8 cellular contexts compared by ENCODE assay signal in genomic region chr16:424623-425081, GRCh38. TPM values are rescaled to one million over a fixed set of nuclear protein-coding genes. Genes with fewer than 3 reads are reported as not detected.
DNase-seq lines count a peak whose midpoint lies in the region; ATAC-seq and TF ChIP-seq lines count a peak whose summit lies in the region.

No MANE protein-coding gene starts in this region.

- peak overlapping the region; percentile 46 to 77 for H3K4me3 Mint-ChIP-seq in H9
- peak overlapping the region; percentile 81 for H3K4me3 Mint-ChIP-seq in activated CD8-positive, alpha-beta T cell treated with anti-CD3 and anti-CD28 coated beads, Interleukin-2, amount 10 ng/mL, durations not matched to agents 7 days and 5 days

- intact Hi-C loops in left ventricle myocardium superior (cut with micrococcal nuclease) (no loop called here), sigmoid colon (cut with DNase I) (loop anchor here (1.0 to 5.0 kb wide), 5 partner anchors 22 to 102 kb away; partner anchors contain the start of genes CAPN15 and PGAP6)

- H4K8ac ChIP-seq in H9 (replicated peaks; ENCODE audit: insufficient read length, low read depth, low read length): no peak overlapping the region

- H3K4me3 ChIP-seq in sigmoid colon: peak overlapping the region; percentile 63 to 81 (median 74)

- no peaks in the 10 kb centered on the region for H3K4me1 ChIP-seq in H9 (ENCODE audit: insufficient read depth, low read length)
- peaks cover 0 to 49% (median 45%) of the 10 kb centered on the region in 4 donors for H3K4me1 ChIP-seq in sigmoid colon

- H3K79me1 ChIP-seq in H9 (ENCODE audit: insufficient read depth, low read depth, low read length, poor library complexity, severe bottlenecking): no peaks in the 10 kb centered on the region

- H3K79me2 ChIP-seq in H9 (ENCODE audit: insufficient read depth, low read length): peaks cover 5% of the 10 kb centered on the region; the same call in 1 of the 2 replicates

- no peak overlapping the region for H2BK15ac ChIP-seq in H9 (ENCODE audit: low read depth, low read length)

- peaks cover 0 to 4% (median 0%) of the 10 kb centered on the region in 4 donors for H3K36me3 ChIP-seq in sigmoid colon

- no peak overlapping the region for H3K9ac ChIP-seq in H9 (ENCODE audit: extremely low read depth, insufficient read length, low read length)

- TF ChIP-seq POLR2A in sigmoid colon (IDR thresholded peaks at IDR 0.05): no peak

- H3K36me3 Mint-ChIP-seq in H9 (ENCODE audit: insufficient read depth in 1 of 3, low read depth in 3 of 3): peaks cover 7 to 22% (median 14%) of the 10 kb centered on the region in 3 experiments; a peak in 6 of 7 replicates
- H3K36me3 Mint-ChIP-seq in activated CD8-positive, alpha-beta T cell treated with anti-CD3 and anti-CD28 coated beads, Interleukin-2, amount 10 ng/mL, durations not matched to agents 7 days and 5 days (ENCODE audit: low read depth): peaks cover 4% of the 10 kb centered on the region

- H3K4ac ChIP-seq in H9 (ENCODE audit: low read depth, low read length): no peak overlapping the region

- H2BK12ac ChIP-seq in H9 (ENCODE audit: insufficient read length, low read depth, low read length): no peak overlapping the region

- no peak overlapping the region for H2BK5ac ChIP-seq in H9 (ENCODE audit: insufficient read length, low read length)

- DNase-seq in H9: no peak
- no peak for DNase-seq in activated CD8-positive, alpha-beta T cell treated with anti-CD3 and anti-CD28 coated beads, Interleukin-2, amount 10 ng/mL, durations not matched to agents 7 days and 5 days
- DNase-seq in left ventricle myocardium superior: peak; percentile 76
- peak; percentile 83 for DNase-seq in sigmoid colon
- DNase-seq in NCI-H1092 (lab: John Stamatoyannopoulos, UW): no peak
- DNase-seq in UCSD-AML1 (lab: John Stamatoyannopoulos, UW; ENCODE audit: unreplicated experiment): no peak
- DNase-seq in NCI-H510A (lab: John Stamatoyannopoulos, UW): no peak

- peak overlapping the region; percentile 51 for H3K4me2 ChIP-seq in H9 (ENCODE audit: insufficient read depth, insufficient read length, low read length)

- WGBS in H9 (ENCODE audit: extremely low coverage, insufficient read length, low lambda C conversion rate): no CpG with 5 or more reads among the region's 31 CpGs
- WGBS in sigmoid colon, 2 donors: 4 to 13% methylated on average over 31 of the region's 31 CpGs

- no peaks in the 10 kb centered on the region for H4K20me1 ChIP-seq in H9 (ENCODE audit: control insufficient read depth, insufficient read depth, insufficient read length)

- H4K5ac ChIP-seq in H9 (ENCODE audit: insufficient read length, low read depth, low read length): no peak overlapping the region

- no peak overlapping the region for H2AK5ac ChIP-seq in H9 (ENCODE audit: insufficient read length, low read length)

- CTCF ChIA-PET in activated CD8-positive, alpha-beta T cell treated with anti-CD3 and anti-CD28 coated beads, Interleukin-2, amount 10 ng/mL, durations not matched to agents 7 days and 5 days (lab: Charles Lee): interaction anchor here (0.8 to 1.2 kb wide), 5 partner anchors 10 to 318 kb away, joined by 3 to 5 read pairs (median 4); no protein-coding TSS in a partner anchor

- POLR2A ChIA-PET in activated CD8-positive, alpha-beta T cell treated with anti-CD3 and anti-CD28 coated beads, Interleukin-2, amount 10 ng/mL, durations not matched to agents 7 days and 5 days (lab: Charles Lee): interaction anchor here (1.2 to 1.5 kb wide), 2 partner anchors 12 to 24 kb away, joined by 3 read pairs; no protein-coding TSS in a partner anchor

- peaks cover 16% of the 10 kb centered on the region; the same call in 1 of the 2 replicates for H3K27me3 ChIP-seq in H9 (ENCODE audit: insufficient read depth, low read length)
- no peaks in the 10 kb centered on the region for H3K27me3 ChIP-seq in sigmoid colon

- no peak overlapping the region for H3T11ph ChIP-seq in H9 (ENCODE audit: low read length)

- TF ChIP-seq EP300 in sigmoid colon (IDR thresholded peaks at IDR 0.05): no peak

- ATAC-seq in activated CD8-positive, alpha-beta T cell treated with anti-CD3 and anti-CD28 coated beads, Interleukin-2, amount 10 ng/mL, durations not matched to agents 7 days and 5 days: no peak
- ATAC-seq in left ventricle myocardium superior: peak; percentile 56

- no peak overlapping the region for H3K14ac ChIP-seq in H9 (ENCODE audit: insufficient read depth, low read length)

- H3K27ac Mint-ChIP-seq in H9: peak overlapping the region in 1 of 3 experiments; percentile 59; a peak in 1 of 7 replicates
- H3K27ac Mint-ChIP-seq in activated CD8-positive, alpha-beta T cell treated with anti-CD3 and anti-CD28 coated beads, Interleukin-2, amount 10 ng/mL, durations not matched to agents 7 days and 5 days: peak overlapping the region; percentile 33

- no peak overlapping the region for H2AFZ ChIP-seq in H9 (ENCODE audit: low read length)

- H3K27ac ChIP-seq in 22Rv1 (peak overlapping the region; percentile 74), H9 (ENCODE audit: insufficient read length, low read depth, low read length) (no peak overlapping the region), sigmoid colon (peak overlapping the region; percentile 94 to 99 (median 98))

- no peaks in the 10 kb centered on the region; a peak in 1 of 5 replicates for H3K9me3 Mint-ChIP-seq in H9
- H3K9me3 Mint-ChIP-seq in activated CD8-positive, alpha-beta T cell treated with anti-CD3 and anti-CD28 coated beads, Interleukin-2, amount 10 ng/mL, durations not matched to agents 7 days and 5 days (ENCODE audit: insufficient read depth): no peaks in the 10 kb centered on the region

- no peak for TF ChIP-seq CTCF in 22Rv1 (IDR thresholded peaks at IDR 0.05)
- TF ChIP-seq CTCF in H9 (conservative IDR thresholded peaks at IDR 0.05): no peak
- TF ChIP-seq CTCF in sigmoid colon (IDR thresholded peaks at IDR 0.05): no peak

- no peak overlapping the region for H4K91ac ChIP-seq in H9 (ENCODE audit: insufficient read length, low read depth, low read length)

- no peak overlapping the region for H3K56ac ChIP-seq in H9 (ENCODE audit: insufficient read length, low read depth, low read length)

- peaks cover 63% of the 10 kb centered on the region for H3K27me3 Mint-ChIP-seq in H9 (ENCODE audit: low read depth)
- H3K27me3 Mint-ChIP-seq in activated CD8-positive, alpha-beta T cell treated with anti-CD3 and anti-CD28 coated beads, Interleukin-2, amount 10 ng/mL, durations not matched to agents 7 days and 5 days (ENCODE audit: low read depth): peaks cover 15% of the 10 kb centered on the region

- no peak overlapping the region for H3K23ac ChIP-seq in H9 (ENCODE audit: insufficient read length, low read depth, low read length)

- H3K4me1 Mint-ChIP-seq in H9: peaks cover 17 to 21% of the 10 kb centered on the region in 2 experiments
- H3K4me1 Mint-ChIP-seq in activated CD8-positive, alpha-beta T cell treated with anti-CD3 and anti-CD28 coated beads, Interleukin-2, amount 10 ng/mL, durations not matched to agents 7 days and 5 days (ENCODE audit: low read depth): peaks cover 31% of the 10 kb centered on the region

- no peak overlapping the region for H2BK20ac ChIP-seq in H9 (ENCODE audit: low read depth, low read length, poor library complexity, severe bottlenecking)

- H2BK120ac ChIP-seq in H9 (ENCODE audit: low read depth, low read length, poor library complexity, severe bottlenecking): no peak overlapping the region

- peaks cover 18% of the 10 kb centered on the region for H3K23me2 ChIP-seq in H9 (ENCODE audit: insufficient read length, low read depth, low read length, poor library complexity, severe bottlenecking)

- H3K18ac ChIP-seq in H9 (ENCODE audit: insufficient read length, low read depth, low read length): no peak overlapping the region

- no peaks in the 10 kb centered on the region for H3K9me3 ChIP-seq in H9 (ENCODE audit: control insufficient read depth, low read depth, low read length)
- no peaks in the 10 kb centered on the region for H3K9me3 ChIP-seq in sigmoid colon

RNA-seq across cellular contexts. Expression of gene RAB11FIP3, which starts 0.8 kb away (rescaled TPM):
- total RNA-seq in H9 (2021) (37.1 TPM in 2 replicates), left ventricle myocardium superior (28.3 TPM), sigmoid colon (10 to 100 TPM; 20.0 to 44.9 (median 28.9) TPM)
- total RNA-seq in activated CD8-positive, alpha-beta T cell treated with anti-CD3 and anti-CD28 coated beads, Interleukin-2, amount 10 ng/mL, durations not matched to agents 7 days and 5 days: 10 to 100 TPM; 20.7 to 23.4 TPM
- 10 to 100 TPM; 10.6 to 24.1 (median 13.2) TPM for polyA plus RNA-seq in sigmoid colon

RNA-seq across cellular contexts. Expression of gene DECR2, which starts 23.0 kb away (rescaled TPM):
- total RNA-seq in H9 (2021): 38.8 and 39.3 TPM in 2 replicates
- 1 to 10 TPM; 4.7 to 6.3 TPM for total RNA-seq in activated CD8-positive, alpha-beta T cell treated with anti-CD3 and anti-CD28 coated beads, Interleukin-2, amount 10 ng/mL, durations not matched to agents 7 days and 5 days
- 9.8 TPM for total RNA-seq in left ventricle myocardium superior
- 10 to 100 TPM; 15.0 to 21.6 (median 16.4) TPM for total RNA-seq in sigmoid colon
- polyA plus RNA-seq in sigmoid colon: 10 to 100 TPM; 30.6 to 39.1 (median 31.9) TPM

RNA-seq across cellular contexts. Expression of gene NME4, which starts 27.7 kb away (rescaled TPM):
- total RNA-seq in H9 (2021) (319 and 320 TPM in 2 replicates), left ventricle myocardium superior (89.2 TPM), sigmoid colon (100 to 1,000 TPM; 138 to 281 (median 191) TPM)
- total RNA-seq in activated CD8-positive, alpha-beta T cell treated with anti-CD3 and anti-CD28 coated beads, Interleukin-2, amount 10 ng/mL, durations not matched to agents 7 days and 5 days: 1 to 10 TPM; 5.2 to 6.8 TPM
- polyA plus RNA-seq in sigmoid colon: 10 to 100 TPM; 39.6 to 55.3 (median 46.7) TPM

RNA-seq across cellular contexts. Expression of gene PGAP6, which starts 42.9 kb away (rescaled TPM):
- 111 and 114 TPM in 2 replicates for total RNA-seq in H9 (2021)
- total RNA-seq in activated CD8-positive, alpha-beta T cell treated with anti-CD3 and anti-CD28 coated beads, Interleukin-2, amount 10 ng/mL, durations not matched to agents 7 days and 5 days: 10 to 100 TPM; 80.6 to 85.8 TPM
- total RNA-seq in left ventricle myocardium superior: 34.2 TPM
- 10 to 100 TPM; 20.7 to 26.6 (median 22.7) TPM for total RNA-seq in sigmoid colon
- polyA plus RNA-seq in sigmoid colon: 100 to 1,000 TPM in 1 of 3 donors, 10 to 100 TPM in 2; 61.9 to 109 (median 70.3) TPM

RNA-seq across cellular contexts. Expression of gene MRPL28, which starts 54.3 kb away (rescaled TPM):
- 154 TPM in 2 replicates for total RNA-seq in H9 (2021)
- total RNA-seq in activated CD8-positive, alpha-beta T cell treated with anti-CD3 and anti-CD28 coated beads, Interleukin-2, amount 10 ng/mL, durations not matched to agents 7 days and 5 days: 10 to 100 TPM; 95.3 to 95.8 TPM
- 77.2 TPM for total RNA-seq in left ventricle myocardium superior
- 10 to 100 TPM; 49.6 to 77.4 (median 62.0) TPM for total RNA-seq in sigmoid colon
- polyA plus RNA-seq in sigmoid colon: 10 to 100 TPM; 74.5 to 95.9 (median 78.4) TPM

Comparison
In these comparisons a context has a peak if more than half of its experiments do, and no peak if none do; other contexts are left out.
1. DNase-seq: peak in left ventricle myocardium superior (single experiment) and sigmoid colon (single experiment); none in H9 (single experiment), activated CD8-positive, alpha-beta T cell treated with anti-CD3 and anti-CD28 coated beads, Interleukin-2, amount 10 ng/mL, durations not matched to agents 7 days and 5 days (single experiment), NCI-H1092 (single experiment), UCSD-AML1 (single experiment) and NCI-H510A (single experiment).
2. RNA of gene NME4, which starts 27.7 kb away (total RNA-seq): 319 to 320 TPM in H9, 138 to 281 TPM in sigmoid colon and 89.2 TPM in left ventricle myocardium superior (single experiment); 5.2 to 6.8 TPM in activated CD8-positive, alpha-beta T cell treated with anti-CD3 and anti-CD28 coated beads, Interleukin-2, amount 10 ng/mL, durations not matched to agents 7 days and 5 days; every median in the first group is over 10 times any median in the second.